ENCODE assay signal across 1 cellular context in the genomic region with DNA sequence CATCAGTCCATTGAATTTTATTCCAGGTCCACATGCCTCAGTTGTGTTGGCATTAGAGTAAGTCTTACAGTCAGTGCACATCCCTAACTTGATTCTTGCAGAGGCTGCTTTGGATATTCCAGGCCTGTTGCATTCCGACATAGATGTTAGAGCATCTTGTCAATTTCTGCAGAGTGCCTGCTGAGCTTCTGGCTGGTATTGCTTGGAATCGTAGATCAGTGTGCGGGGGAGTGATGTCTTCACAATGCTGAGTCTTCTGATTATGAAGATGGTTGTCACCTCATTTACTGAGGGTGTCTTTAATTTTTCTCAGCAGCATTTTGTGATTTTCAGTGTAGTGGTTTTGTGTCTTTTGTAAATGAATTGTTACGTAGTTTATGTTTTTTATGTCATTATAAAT.
TF ChIP-seq lines count a peak whose summit lies in the region.

No MANE protein-coding gene starts in this region.

TF ChIP-seq in H1, 55 proteins besides CTCF, POLR2A, EP300 and RAD21 (continued from another document):
- TF ChIP-seq, protein P1, sequence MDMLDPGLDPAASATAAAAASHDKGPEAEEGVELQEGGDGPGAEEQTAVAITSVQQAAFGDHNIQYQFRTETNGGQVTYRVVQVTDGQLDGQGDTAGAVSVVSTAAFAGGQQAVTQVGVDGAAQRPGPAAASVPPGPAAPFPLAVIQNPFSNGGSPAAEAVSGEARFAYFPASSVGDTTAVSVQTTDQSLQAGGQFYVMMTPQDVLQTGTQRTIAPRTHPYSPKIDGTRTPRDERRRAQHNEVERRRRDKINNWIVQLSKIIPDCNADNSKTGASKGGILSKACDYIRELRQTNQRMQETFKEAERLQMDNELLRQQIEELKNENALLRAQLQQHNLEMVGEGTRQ (IDR thresholded peaks at IDR 0.05; ENCODE audit: low read length) = no peak
- TF ChIP-seq HDAC6 (IDR thresholded peaks at IDR 0.05; ENCODE audit: low read depth, low read length) (no peak), RBBP5 (IDR thresholded peaks at IDR 0.05; ENCODE audit: borderline replicate concordance, low read depth, low read length) (no peak), TEAD4 (IDR thresholded peaks at IDR 0.05; ENCODE audit: low read depth, low read length) (no peak), SP4 (IDR thresholded peaks at IDR 0.05; ENCODE audit: low read length) (no peak), GABPA (IDR thresholded peaks at IDR 0.05; ENCODE audit: borderline replicate concordance, insufficient read depth, low read length) (no peak), JUND (IDR thresholded peaks at IDR 0.05; ENCODE audit: low read length) (no peak), SIN3A (conservative IDR thresholded peaks at IDR 0.05 in 1 of 2, IDR thresholded peaks at IDR 0.05 in 1 of 2; ENCODE audit: low read depth in 1 of 2, low read length in 2 of 2) (no peak), POU5F1 (IDR thresholded peaks at IDR 0.05; ENCODE audit: low read depth, low read length) (no peak), SIRT6 (IDR thresholded peaks at IDR 0.05; ENCODE audit: low read length) (no peak), SUZ12 (IDR thresholded peaks at IDR 0.05; ENCODE audit: low read length) (no peak)
- TF ChIP-seq, protein P2, sequence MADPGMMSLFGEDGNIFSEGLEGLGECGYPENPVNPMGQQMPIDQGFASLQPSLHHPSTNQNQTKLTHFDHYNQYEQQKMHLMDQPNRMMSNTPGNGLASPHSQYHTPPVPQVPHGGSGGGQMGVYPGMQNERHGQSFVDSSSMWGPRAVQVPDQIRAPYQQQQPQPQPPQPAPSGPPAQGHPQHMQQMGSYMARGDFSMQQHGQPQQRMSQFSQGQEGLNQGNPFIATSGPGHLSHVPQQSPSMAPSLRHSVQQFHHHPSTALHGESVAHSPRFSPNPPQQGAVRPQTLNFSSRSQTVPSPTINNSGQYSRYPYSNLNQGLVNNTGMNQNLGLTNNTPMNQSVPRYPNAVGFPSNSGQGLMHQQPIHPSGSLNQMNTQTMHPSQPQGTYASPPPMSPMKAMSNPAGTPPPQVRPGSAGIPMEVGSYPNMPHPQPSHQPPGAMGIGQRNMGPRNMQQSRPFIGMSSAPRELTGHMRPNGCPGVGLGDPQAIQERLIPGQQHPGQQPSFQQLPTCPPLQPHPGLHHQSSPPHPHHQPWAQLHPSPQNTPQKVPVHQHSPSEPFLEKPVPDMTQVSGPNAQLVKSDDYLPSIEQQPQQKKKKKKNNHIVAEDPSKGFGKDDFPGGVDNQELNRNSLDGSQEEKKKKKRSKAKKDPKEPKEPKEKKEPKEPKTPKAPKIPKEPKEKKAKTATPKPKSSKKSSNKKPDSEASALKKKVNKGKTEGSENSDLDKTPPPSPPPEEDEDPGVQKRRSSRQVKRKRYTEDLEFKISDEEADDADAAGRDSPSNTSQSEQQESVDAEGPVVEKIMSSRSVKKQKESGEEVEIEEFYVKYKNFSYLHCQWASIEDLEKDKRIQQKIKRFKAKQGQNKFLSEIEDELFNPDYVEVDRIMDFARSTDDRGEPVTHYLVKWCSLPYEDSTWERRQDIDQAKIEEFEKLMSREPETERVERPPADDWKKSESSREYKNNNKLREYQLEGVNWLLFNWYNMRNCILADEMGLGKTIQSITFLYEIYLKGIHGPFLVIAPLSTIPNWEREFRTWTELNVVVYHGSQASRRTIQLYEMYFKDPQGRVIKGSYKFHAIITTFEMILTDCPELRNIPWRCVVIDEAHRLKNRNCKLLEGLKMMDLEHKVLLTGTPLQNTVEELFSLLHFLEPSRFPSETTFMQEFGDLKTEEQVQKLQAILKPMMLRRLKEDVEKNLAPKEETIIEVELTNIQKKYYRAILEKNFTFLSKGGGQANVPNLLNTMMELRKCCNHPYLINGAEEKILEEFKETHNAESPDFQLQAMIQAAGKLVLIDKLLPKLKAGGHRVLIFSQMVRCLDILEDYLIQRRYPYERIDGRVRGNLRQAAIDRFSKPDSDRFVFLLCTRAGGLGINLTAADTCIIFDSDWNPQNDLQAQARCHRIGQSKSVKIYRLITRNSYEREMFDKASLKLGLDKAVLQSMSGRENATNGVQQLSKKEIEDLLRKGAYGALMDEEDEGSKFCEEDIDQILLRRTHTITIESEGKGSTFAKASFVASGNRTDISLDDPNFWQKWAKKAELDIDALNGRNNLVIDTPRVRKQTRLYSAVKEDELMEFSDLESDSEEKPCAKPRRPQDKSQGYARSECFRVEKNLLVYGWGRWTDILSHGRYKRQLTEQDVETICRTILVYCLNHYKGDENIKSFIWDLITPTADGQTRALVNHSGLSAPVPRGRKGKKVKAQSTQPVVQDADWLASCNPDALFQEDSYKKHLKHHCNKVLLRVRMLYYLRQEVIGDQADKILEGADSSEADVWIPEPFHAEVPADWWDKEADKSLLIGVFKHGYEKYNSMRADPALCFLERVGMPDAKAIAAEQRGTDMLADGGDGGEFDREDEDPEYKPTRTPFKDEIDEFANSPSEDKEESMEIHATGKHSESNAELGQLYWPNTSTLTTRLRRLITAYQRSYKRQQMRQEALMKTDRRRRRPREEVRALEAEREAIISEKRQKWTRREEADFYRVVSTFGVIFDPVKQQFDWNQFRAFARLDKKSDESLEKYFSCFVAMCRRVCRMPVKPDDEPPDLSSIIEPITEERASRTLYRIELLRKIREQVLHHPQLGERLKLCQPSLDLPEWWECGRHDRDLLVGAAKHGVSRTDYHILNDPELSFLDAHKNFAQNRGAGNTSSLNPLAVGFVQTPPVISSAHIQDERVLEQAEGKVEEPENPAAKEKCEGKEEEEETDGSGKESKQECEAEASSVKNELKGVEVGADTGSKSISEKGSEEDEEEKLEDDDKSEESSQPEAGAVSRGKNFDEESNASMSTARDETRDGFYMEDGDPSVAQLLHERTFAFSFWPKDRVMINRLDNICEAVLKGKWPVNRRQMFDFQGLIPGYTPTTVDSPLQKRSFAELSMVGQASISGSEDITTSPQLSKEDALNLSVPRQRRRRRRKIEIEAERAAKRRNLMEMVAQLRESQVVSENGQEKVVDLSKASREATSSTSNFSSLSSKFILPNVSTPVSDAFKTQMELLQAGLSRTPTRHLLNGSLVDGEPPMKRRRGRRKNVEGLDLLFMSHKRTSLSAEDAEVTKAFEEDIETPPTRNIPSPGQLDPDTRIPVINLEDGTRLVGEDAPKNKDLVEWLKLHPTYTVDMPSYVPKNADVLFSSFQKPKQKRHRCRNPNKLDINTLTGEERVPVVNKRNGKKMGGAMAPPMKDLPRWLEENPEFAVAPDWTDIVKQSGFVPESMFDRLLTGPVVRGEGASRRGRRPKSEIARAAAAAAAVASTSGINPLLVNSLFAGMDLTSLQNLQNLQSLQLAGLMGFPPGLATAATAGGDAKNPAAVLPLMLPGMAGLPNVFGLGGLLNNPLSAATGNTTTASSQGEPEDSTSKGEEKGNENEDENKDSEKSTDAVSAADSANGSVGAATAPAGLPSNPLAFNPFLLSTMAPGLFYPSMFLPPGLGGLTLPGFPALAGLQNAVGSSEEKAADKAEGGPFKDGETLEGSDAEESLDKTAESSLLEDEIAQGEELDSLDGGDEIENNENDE (IDR thresholded peaks at IDR 0.05; ENCODE audit: insufficient replicate concordance, low read length) = no peak
